ENCODE assay signal across 8 cellular contexts in genomic region chr9:128007566-128008138, GRCh38. TPM values are rescaled to one million over a fixed set of nuclear protein-coding genes. Genes with fewer than 3 reads are reported as not detected.
A peak's percentile ranks its signal among the peaks of the same experiment; 100 is the strongest.
DNase-seq lines count a peak whose midpoint lies in the region; ATAC-seq and TF ChIP-seq lines count a peak whose summit lies in the region.

No MANE protein-coding gene starts in this region.

- in situ Hi-C loops in KBM-7 (cut with MboI; ENCODE audit: low pct_unique_long_range_greater_than_20kb, low sequenced_read_pairs), result no loop called here

- H3K4me1 ChIP-seq in left lung, result peaks cover 6 to 44% of the 10 kb centered on the region in 2 donors

- H3K27me3 ChIP-seq in left lung, result no peaks in the 10 kb centered on the region

- DNase-seq in NCI-H748 (lab: John Stamatoyannopoulos, UW; ENCODE audit: unreplicated experiment), result peak; percentile 41
- DNase-seq in NCI-H748 treated with DMSO at 0.1 percent for 48 hours (lab: John Stamatoyannopoulos, UW), result no peak
- DNase-seq in KBM-7, result peak; percentile 94
- peak; percentile 86 for DNase-seq in T-helper 9 cell
- peak; percentile 86 for DNase-seq in astrocyte of the hippocampus (ENCODE audit: low read depth, low spot score)
- peak in 1 of 2 donors; percentile 75 for DNase-seq in left lung
- DNase-seq in stimulated activated CD8-positive, alpha-beta memory T cell treated with anti-CD3 and anti-CD28 coated beads, Interleukin-12 subunit alpha, Interleukin-12 subunit beta, amount 100 ng/mL, for 4 hours (ENCODE audit: low read depth), result peak; percentile 67
- no peak for DNase-seq in hepatic stellate cell (ENCODE audit: low spot score)

- ATAC-seq in left lung, result peak; percentile 71

- no peak for TF ChIP-seq CTCF in left lung (IDR thresholded peaks at IDR 0.05)

- intact Hi-C loops in left lung (cut with DNase I), result no loop called here

- H3K36me3 ChIP-seq in left lung, result no peaks in the 10 kb centered on the region

- peaks cover 0 to 3% of the 10 kb centered on the region in 2 donors for H3K9me3 ChIP-seq in left lung

- H3K4me3 ChIP-seq in left lung, result no peak overlapping the region

- peak overlapping the region; percentile 13 to 14 for H3K27ac ChIP-seq in left lung

RNA-seq across cellular contexts. Expression of gene EEIG1, which starts 26.9 kb away (rescaled TPM):
- 10 to 100 TPM; 60.7 to 67.3 TPM for total RNA-seq in left lung

RNA-seq across cellular contexts. Expression of gene NAIF1, which starts 59.5 kb away (rescaled TPM):
- total RNA-seq in left lung, result 1 to 10 TPM; 7.7 to 8.0 TPM

Comparison
In these comparisons a context has a peak if more than half of its experiments do, and no peak if none do; other contexts are left out.
1. DNase-seq: peak in NCI-H748 (single experiment), KBM-7 (single experiment), T-helper 9 cell (single experiment), astrocyte of the hippocampus (single experiment) and stimulated activated CD8-positive, alpha-beta memory T cell treated with anti-CD3 and anti-CD28 coated beads, Interleukin-12 subunit alpha, Interleukin-12 subunit beta, amount 100 ng/mL, for 4 hours (single experiment); none in NCI-H748 treated with DMSO at 0.1 percent for 48 hours (single experiment) and hepatic stellate cell (single experiment).